Comparison of ENCODE assay signal across 1 cellular context in the genomic region with DNA sequence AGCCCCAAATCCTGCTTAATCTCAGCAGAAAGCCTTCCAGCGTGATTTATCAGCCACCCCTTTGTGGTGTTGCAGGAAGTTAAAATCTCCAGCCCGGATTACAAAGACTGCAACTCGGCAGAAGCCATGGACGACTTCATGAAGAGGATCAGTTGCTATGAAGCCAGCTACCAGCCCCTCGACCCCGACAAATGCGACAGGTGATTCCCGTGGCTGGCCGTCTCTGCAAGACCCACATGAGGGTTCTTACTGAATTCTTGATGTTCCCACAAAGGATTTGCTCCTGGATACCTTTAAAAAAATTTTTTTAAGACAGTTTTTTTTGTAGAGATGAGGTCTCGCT.
TF ChIP-seq lines count a peak whose summit lies in the region.

No MANE protein-coding gene starts in this region.

TF ChIP-seq in A549, 52 proteins besides CTCF, POLR2A, EP300 and RAD21 (continued from another document):
- TF ChIP-seq, protein P1, sequence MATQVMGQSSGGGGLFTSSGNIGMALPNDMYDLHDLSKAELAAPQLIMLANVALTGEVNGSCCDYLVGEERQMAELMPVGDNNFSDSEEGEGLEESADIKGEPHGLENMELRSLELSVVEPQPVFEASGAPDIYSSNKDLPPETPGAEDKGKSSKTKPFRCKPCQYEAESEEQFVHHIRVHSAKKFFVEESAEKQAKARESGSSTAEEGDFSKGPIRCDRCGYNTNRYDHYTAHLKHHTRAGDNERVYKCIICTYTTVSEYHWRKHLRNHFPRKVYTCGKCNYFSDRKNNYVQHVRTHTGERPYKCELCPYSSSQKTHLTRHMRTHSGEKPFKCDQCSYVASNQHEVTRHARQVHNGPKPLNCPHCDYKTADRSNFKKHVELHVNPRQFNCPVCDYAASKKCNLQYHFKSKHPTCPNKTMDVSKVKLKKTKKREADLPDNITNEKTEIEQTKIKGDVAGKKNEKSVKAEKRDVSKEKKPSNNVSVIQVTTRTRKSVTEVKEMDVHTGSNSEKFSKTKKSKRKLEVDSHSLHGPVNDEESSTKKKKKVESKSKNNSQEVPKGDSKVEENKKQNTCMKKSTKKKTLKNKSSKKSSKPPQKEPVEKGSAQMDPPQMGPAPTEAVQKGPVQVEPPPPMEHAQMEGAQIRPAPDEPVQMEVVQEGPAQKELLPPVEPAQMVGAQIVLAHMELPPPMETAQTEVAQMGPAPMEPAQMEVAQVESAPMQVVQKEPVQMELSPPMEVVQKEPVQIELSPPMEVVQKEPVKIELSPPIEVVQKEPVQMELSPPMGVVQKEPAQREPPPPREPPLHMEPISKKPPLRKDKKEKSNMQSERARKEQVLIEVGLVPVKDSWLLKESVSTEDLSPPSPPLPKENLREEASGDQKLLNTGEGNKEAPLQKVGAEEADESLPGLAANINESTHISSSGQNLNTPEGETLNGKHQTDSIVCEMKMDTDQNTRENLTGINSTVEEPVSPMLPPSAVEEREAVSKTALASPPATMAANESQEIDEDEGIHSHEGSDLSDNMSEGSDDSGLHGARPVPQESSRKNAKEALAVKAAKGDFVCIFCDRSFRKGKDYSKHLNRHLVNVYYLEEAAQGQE (IDR thresholded peaks at IDR 0.05), result no peak
- no peak for TF ChIP-seq TFCP2L1 (CRISPR knock-in tag; IDR thresholded peaks at IDR 0.05)
- no peak for TF ChIP-seq CHD4 (IDR thresholded peaks at IDR 0.05; ENCODE audit: borderline replicate concordance)
- TF ChIP-seq, protein P2, sequence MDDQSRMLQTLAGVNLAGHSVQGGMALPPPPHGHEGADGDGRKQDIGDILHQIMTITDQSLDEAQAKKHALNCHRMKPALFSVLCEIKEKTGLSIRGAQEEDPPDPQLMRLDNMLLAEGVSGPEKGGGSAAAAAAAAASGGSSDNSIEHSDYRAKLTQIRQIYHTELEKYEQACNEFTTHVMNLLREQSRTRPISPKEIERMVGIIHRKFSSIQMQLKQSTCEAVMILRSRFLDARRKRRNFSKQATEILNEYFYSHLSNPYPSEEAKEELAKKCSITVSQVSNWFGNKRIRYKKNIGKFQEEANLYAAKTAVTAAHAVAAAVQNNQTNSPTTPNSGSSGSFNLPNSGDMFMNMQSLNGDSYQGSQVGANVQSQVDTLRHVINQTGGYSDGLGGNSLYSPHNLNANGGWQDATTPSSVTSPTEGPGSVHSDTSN (IDR thresholded peaks at IDR 0.05), result no peak
- TF ChIP-seq HOXB5 (CRISPR knock-in tag; IDR thresholded peaks at IDR 0.05), result no peak
- no peak for TF ChIP-seq TP53 (CRISPR knock-in tag; IDR thresholded peaks at IDR 0.05)
- no peak for TF ChIP-seq HEYL (CRISPR knock-in tag; IDR thresholded peaks at IDR 0.05)
